ENCODE assay signal across 9 cellular contexts in genomic region chr3:141482250-141482937, GRCh38. TPM values are rescaled to one million over a fixed set of nuclear protein-coding genes. Genes with fewer than 3 reads are reported as not detected.
DNase-seq lines count a peak whose midpoint lies in the region; ATAC-seq and TF ChIP-seq lines count a peak whose summit lies in the region.
"Had no signal": no experiment of that assay in that cellular context is flagged by ENCODE, and none has a peak within 500 bp of the region (broad histone marks: within the 10 kb centered on the region; RNA-seq: fewer than 3 reads in every experiment).

No MANE protein-coding gene starts in this region.

- TF ChIP-seq CTCF in AG10803 (conservative IDR thresholded peaks at IDR 0.05; ENCODE audit: low read length): no peak
- TF ChIP-seq CTCF in Peyer's patch (IDR thresholded peaks at IDR 0.05): no peak

- TF ChIP-seq POLR2A in Peyer's patch (IDR thresholded peaks at IDR 0.05): no peak

- H3K4me3 ChIP-seq in AG10803 (ENCODE audit: low read length): no peak overlapping the region
- H3K4me3 ChIP-seq in Peyer's patch: no peak overlapping the region

- peak; percentile 94 for DNase-seq in AG10803 (ENCODE audit: low read depth)
- peak; percentile 14 for DNase-seq in HT-29 (ENCODE audit: low spot score)
- peak; percentile 45 for DNase-seq in T1000 (lab: John Stamatoyannopoulos, UW)
- peak; percentile 50 for DNase-seq in foreskin melanocyte
- no peak for DNase-seq in sciatic nerve (ENCODE audit: low spot score)
- DNase-seq in Peyer's patch: no peak
- DNase-seq in NCI-H187 treated with DMSO at 0.1 percent for 48 hours (lab: John Stamatoyannopoulos, UW): no peak
- DNase-seq: activated effector memory CD4-positive, alpha-beta T cell treated with Interleukin-2 at 50 U/mL for 16 hours had no signal

- no peaks in the 10 kb centered on the region for H3K27me3 ChIP-seq in Peyer's patch

- intact Hi-C loops in sciatic nerve (cut with DNase I): no loop called here

- H3K36me3 ChIP-seq in Peyer's patch: no peaks in the 10 kb centered on the region

- no peaks in the 10 kb centered on the region for H3K9me3 ChIP-seq in Peyer's patch

- no peak overlapping the region for H3K27ac ChIP-seq in Peyer's patch

- H3K4me1 ChIP-seq in Peyer's patch: peaks cover 0 to 13% (median 0%) of the 10 kb centered on the region in 4 donors

- ATAC-seq in sciatic nerve (no peak), esophagus mucosa (no peak)

RNA-seq across cellular contexts. Expression of gene RASA2, which starts 4.4 kb away (rescaled TPM):
- 2.7 and 3.0 TPM in 2 replicates for total RNA-seq in HT-29 (2014; rRNA removed; shearing (Covaris generic))
- total RNA-seq in sciatic nerve (49.3 TPM), Peyer's patch (10 to 100 TPM; 22.3 to 43.7 (median 33.6) TPM), esophagus mucosa (10.0 TPM)

Comparison
In these comparisons a context has a peak if more than half of its experiments do, and no peak if none do; other contexts are left out.
1. DNase-seq: peak in AG10803 (single experiment), HT-29 (single experiment), T1000 (single experiment) and foreskin melanocyte (single experiment); none in sciatic nerve (single experiment), Peyer's patch (0 of 3) and NCI-H187 treated with DMSO at 0.1 percent for 48 hours (single experiment).